ENCODE assay signal across 8 cellular contexts in genomic region chr4:156169011-156169410, GRCh38.
DNase-seq lines count a peak whose midpoint lies in the region; ATAC-seq and TF ChIP-seq lines count a peak whose summit lies in the region.

No MANE protein-coding gene starts in this region.

- no peak overlapping the region for H3K4me3 Mint-ChIP-seq in activated T-cell treated with anti-CD3 and anti-CD28 coated beads, Interleukin-2, amount 50 U/mL, for 4 hours

- BruUV-seq in Panc1 (replicated peaks; lab: Mats Ljungman, UMichigan) = no TSS peak

- intact Hi-C loops in Panc1 (cut with micrococcal nuclease; ENCODE audit: unreplicated experiment) = no loop called here
- intact Hi-C loops in ovary (cut with DNase I) = no loop called here

- H3K4me1 ChIP-seq in Panc1 (ENCODE audit: control insufficient read depth, insufficient read depth, low read length) = no peaks in the 10 kb centered on the region
- no peaks in the 10 kb centered on the region for H3K4me1 ChIP-seq in ovary (ENCODE audit: insufficient read depth)

- in situ Hi-C loops in Panc1 (cut with HindIII; ENCODE audit: low pct_unique_long_range_greater_than_20kb, low sequenced_read_pairs) = no loop called here

- TF ChIP-seq CTCF in Panc1 (IDR thresholded peaks at IDR 0.05) = peak; percentile 48
- peak; percentile 80 for TF ChIP-seq CTCF in fibroblast of mammary gland (conservative IDR thresholded peaks at IDR 0.05; ENCODE audit: control insufficient read depth, insufficient read depth, low read depth, low read length)
- TF ChIP-seq CTCF in ovary (IDR thresholded peaks at IDR 0.05) = peak in 1 of 3 donors; percentile 9

- H3K36me3 ChIP-seq in Panc1 (ENCODE audit: control insufficient read depth, insufficient read depth, low read length) (no peaks in the 10 kb centered on the region), ovary (no peaks in the 10 kb centered on the region)

- CTCF ChIA-PET in Panc1 (lab: Charles Lee) = no interaction called here

- peaks cover 6% of the 10 kb centered on the region for H3K9me3 Mint-ChIP-seq in activated T-cell treated with anti-CD3 and anti-CD28 coated beads, Interleukin-2, amount 50 U/mL, for 4 hours

- H3K36me3 Mint-ChIP-seq in activated T-cell treated with anti-CD3 and anti-CD28 coated beads, Interleukin-2, amount 50 U/mL, for 4 hours (ENCODE audit: insufficient read depth) = no peaks in the 10 kb centered on the region

- H3K27ac ChIP-seq in Panc1 (ENCODE audit: low read length) (no peak overlapping the region), ovary (no peak overlapping the region)

- H3K4me1 Mint-ChIP-seq in activated T-cell treated with anti-CD3 and anti-CD28 coated beads, Interleukin-2, amount 50 U/mL, for 4 hours (ENCODE audit: low read depth) = no peaks in the 10 kb centered on the region

- no peaks in the 10 kb centered on the region for H3K27me3 Mint-ChIP-seq in activated T-cell treated with anti-CD3 and anti-CD28 coated beads, Interleukin-2, amount 50 U/mL, for 4 hours (ENCODE audit: low read depth)

- no peak overlapping the region for H3K4me3 ChIP-seq in Panc1 (ENCODE audit: low read depth in 2 of 2, low read length in 2 of 2)
- no peak overlapping the region for H3K4me3 ChIP-seq in fibroblast of mammary gland (ENCODE audit: control insufficient read depth, low read depth, low read length)
- no peak overlapping the region for H3K4me3 ChIP-seq in ovary

- TF ChIP-seq EP300 in ovary (IDR thresholded peaks at IDR 0.05) = no peak

- peak; percentile 68 for ATAC-seq in HG03520 (IDR thresholded peaks at IDR 0.05; ENCODE audit: unreplicated experiment)
- no peak for ATAC-seq in Panc1
- ATAC-seq in activated T-cell treated with anti-CD3 and anti-CD28 coated beads, Interleukin-2, amount 50 U/mL, for 4 hours = no peak

- DNase-seq in NCI-H510A treated with DMSO at 0.1 percent for 48 hours (lab: John Stamatoyannopoulos, UW) (peak; percentile 19), NCI-H510A (lab: John Stamatoyannopoulos, UW) (no peak), Panc1 (ENCODE audit: low read depth, low spot score) (peak; percentile 20), fibroblast of mammary gland (ENCODE audit: low read depth) (peak; percentile 94), ovary (peak in 3 of 5 donors; percentile 7 to 39 (median 21))
- DNase-seq in activated CD4-positive, CD25-positive, alpha-beta regulatory T cell treated with anti-CD3 and anti-CD28 coated beads, Interleukin-2, amount 50 U/mL, for 72 hours = no peak
- no peak for DNase-seq in activated T-cell treated with anti-CD3 and anti-CD28 coated beads, Interleukin-2, amount 50 U/mL, for 4 hours

- H3K27me3 ChIP-seq in Panc1 (ENCODE audit: control insufficient read depth, insufficient read depth, low read length) = no peaks in the 10 kb centered on the region
- H3K27me3 ChIP-seq in ovary = no peaks in the 10 kb centered on the region

- no peak for TF ChIP-seq POLR2A in ovary (IDR thresholded peaks at IDR 0.05)

- POLR2A ChIA-PET in Panc1 (lab: Charles Lee) = no interaction called here

- WGBS in ovary, 3 donors = 0 to 11% (median 9%) methylated on average over 3 of the region's 3 CpGs

- H3K9me3 ChIP-seq in Panc1 (ENCODE audit: control insufficient read depth, insufficient read depth, low read depth, low read length) (no peaks in the 10 kb centered on the region), ovary (no peaks in the 10 kb centered on the region)

Comparison
In these comparisons a context has a peak if more than half of its experiments do, and no peak if none do; other contexts are left out.
1. DNase-seq: peak in NCI-H510A treated with DMSO at 0.1 percent for 48 hours (single experiment), Panc1 (single experiment), fibroblast of mammary gland (single experiment) and ovary (3 of 5); none in NCI-H510A (single experiment), activated CD4-positive, CD25-positive, alpha-beta regulatory T cell treated with anti-CD3 and anti-CD28 coated beads, Interleukin-2, amount 50 U/mL, for 72 hours (single experiment) and activated T-cell treated with anti-CD3 and anti-CD28 coated beads, Interleukin-2, amount 50 U/mL, for 4 hours (single experiment).